Comparison of ENCODE assay signal across 8 cellular contexts in genomic region chr15:70096215-70096974, GRCh38. TPM values are rescaled to one million over a fixed set of nuclear protein-coding genes. Genes with fewer than 3 reads are reported as not detected.
DNase-seq lines count a peak whose midpoint lies in the region; ATAC-seq and TF ChIP-seq lines count a peak whose summit lies in the region.

No MANE protein-coding gene starts in this region.

- peak overlapping the region; percentile 73 for H3K4me3 ChIP-seq in AG09309 (ENCODE audit: control insufficient read depth, low read depth, low read length)
- H3K4me3 ChIP-seq in H7 (ENCODE audit: insufficient read depth, low read depth, low read length), result peak overlapping the region; percentile 84
- peak overlapping the region; percentile 61 for H3K4me3 ChIP-seq in kidney epithelial cell (ENCODE audit: low read depth, low read length)

- ATAC-seq in GM18511 (IDR thresholded peaks at IDR 0.05; ENCODE audit: unreplicated experiment), result no peak

- H3K27me3 ChIP-seq in H7 (ENCODE audit: control insufficient read depth, insufficient read depth, low read length) (peaks cover 6% of the 10 kb centered on the region; the same call in 1 of the 2 replicates), kidney epithelial cell (ENCODE audit: control insufficient read depth, insufficient read depth, low read length) (no peaks in the 10 kb centered on the region)

- DNase-seq in AG09309 (ENCODE audit: low read depth) (no peak), H7 (peak; percentile 66), SW480 (ENCODE audit: low spot score) (peak; percentile 46), astrocyte of the hippocampus (ENCODE audit: low read depth, low spot score) (peak; percentile 68), kidney epithelial cell (ENCODE audit: low read depth) (no peak), NCI-H1930 (lab: John Stamatoyannopoulos, UW) (no peak)
- DNase-seq in stimulated activated CD4-positive, alpha-beta T cell treated with anti-CD3 and anti-CD28 coated beads, Interleukin-1b, Interleukin-23, amount 100 ng/mL, for 48 hours, result peak; percentile 63

- TF ChIP-seq CTCF in AG09309 (IDR thresholded peaks at IDR 0.05; ENCODE audit: control insufficient read depth, insufficient read depth, low read depth, low read length, missing control alignments), result peak; percentile 4
- TF ChIP-seq CTCF in kidney epithelial cell (IDR thresholded peaks at IDR 0.05; ENCODE audit: insufficient read depth, low read length, poor library complexity, severe bottlenecking), result no peak

- no peaks in the 10 kb centered on the region; the same call in none of the 2 replicates for H3K36me3 ChIP-seq in H7 (replicated peaks; ENCODE audit: control insufficient read depth, insufficient read depth, low read length)
- H3K36me3 ChIP-seq in kidney epithelial cell (ENCODE audit: control insufficient read depth, insufficient read depth, low read length), result no peaks in the 10 kb centered on the region

RNA-seq across cellular contexts. Expression of gene TLE3, which starts 1.3 kb away (rescaled TPM):
- total RNA-seq in H7 (2014; rRNA removed; shearing (Covaris generic)), result 83.5 and 108 TPM in 2 replicates
- total RNA-seq in kidney epithelial cell, result 67.5 and 90.9 TPM in 2 replicates

Comparison
In these comparisons a context has a peak if more than half of its experiments do, and no peak if none do; other contexts are left out.
1. DNase-seq: peak in H7 (single experiment), SW480 (single experiment), astrocyte of the hippocampus (single experiment) and stimulated activated CD4-positive, alpha-beta T cell treated with anti-CD3 and anti-CD28 coated beads, Interleukin-1b, Interleukin-23, amount 100 ng/mL, for 48 hours (single experiment); none in AG09309 (single experiment), kidney epithelial cell (single experiment) and NCI-H1930 (0 of 2).
2. Peak in every context shown above with its lines, with median percentiles within 50 percentile points of each other: H3K4me3 ChIP-seq.